1 cellular context compared by ENCODE assay signal in genomic region chr5:134511796-134512660, GRCh38.
TF ChIP-seq lines count a peak whose summit lies in the region.

No MANE protein-coding gene starts in this region.

TF ChIP-seq in HepG2, 621 proteins besides CTCF, POLR2A, EP300 and RAD21 (continued from another document and continues in another):
- no peak for TF ChIP-seq TOPORS (CRISPR knock-in tag; IDR thresholded peaks at IDR 0.05)
- TF ChIP-seq ARID3A (IDR thresholded peaks at IDR 0.05; ENCODE audit: low read depth, low read length), result no peak
- no peak for TF ChIP-seq DNMT3B (CRISPR knock-in tag; conservative IDR thresholded peaks at IDR 0.05)
- no peak for TF ChIP-seq ZNF550 (CRISPR knock-in tag; IDR thresholded peaks at IDR 0.05; ENCODE audit: borderline replicate concordance)
- no peak for TF ChIP-seq ZBTB37 (CRISPR knock-in tag; IDR thresholded peaks at IDR 0.05)
- no peak for TF ChIP-seq JDP2 (CRISPR knock-in tag; IDR thresholded peaks at IDR 0.05; ENCODE audit: borderline replicate concordance)
- no peak for TF ChIP-seq CERS6 (CRISPR knock-in tag; IDR thresholded peaks at IDR 0.05)
- no peak for TF ChIP-seq RARG (CRISPR knock-in tag; IDR thresholded peaks at IDR 0.05; ENCODE audit: low read depth)
- TF ChIP-seq MBD4 (IDR thresholded peaks at IDR 0.05; ENCODE audit: borderline replicate concordance, low read length), result no peak
- TF ChIP-seq TP53 (CRISPR knock-in tag; conservative IDR thresholded peaks at IDR 0.05), result no peak
- no peak for TF ChIP-seq MTF2 (CRISPR knock-in tag; IDR thresholded peaks at IDR 0.05; ENCODE audit: borderline replicate concordance)
- no peak for TF ChIP-seq HHEX (CRISPR knock-in tag; IDR thresholded peaks at IDR 0.05)
- TF ChIP-seq SIN3A (IDR thresholded peaks at IDR 0.05; ENCODE audit: borderline replicate concordance, low read depth, low read length), result no peak
- 0 out of 2 replicates have a peak, but pooled peaks have one; percentile 15 for TF ChIP-seq ZHX2 (IDR thresholded peaks at IDR 0.05; ENCODE audit: low read depth)
- TF ChIP-seq ZHX2 (CRISPR knock-in tag; IDR thresholded peaks at IDR 0.05; ENCODE audit: borderline replicate concordance), result no peak
- no peak for TF ChIP-seq ZNF589 (CRISPR knock-in tag; conservative IDR thresholded peaks at IDR 0.05)
- no peak for TF ChIP-seq ZNF367 (CRISPR knock-in tag; IDR thresholded peaks at IDR 0.05; ENCODE audit: borderline replicate concordance)
- no peak for TF ChIP-seq ZNF251 (CRISPR knock-in tag; IDR thresholded peaks at IDR 0.05)
- TF ChIP-seq ATM (IDR thresholded peaks at IDR 0.05; ENCODE audit: borderline replicate concordance), result no peak
- no peak for TF ChIP-seq ZNF382 (CRISPR knock-in tag; IDR thresholded peaks at IDR 0.05; ENCODE audit: borderline replicate concordance)
- TF ChIP-seq PHF5A (CRISPR knock-in tag; IDR thresholded peaks at IDR 0.05; ENCODE audit: low read depth, unreplicated experiment), result no peak
- no peak for TF ChIP-seq JUND (CRISPR knock-in tag; IDR thresholded peaks at IDR 0.05)
- TF ChIP-seq WIZ (CRISPR knock-in tag; IDR thresholded peaks at IDR 0.05), result no peak
- TF ChIP-seq ZZZ3 (CRISPR knock-in tag; IDR thresholded peaks at IDR 0.05; ENCODE audit: borderline replicate concordance), result no peak
- no peak for TF ChIP-seq RERE (CRISPR knock-in tag; IDR thresholded peaks at IDR 0.05; ENCODE audit: low read depth)
- TF ChIP-seq ATF4 (CRISPR knock-in tag; IDR thresholded peaks at IDR 0.05), result peak in 1 of 2 experiments; percentile 94; a peak in 2 of 4 replicates
- TF ChIP-seq IKZF1 (IDR thresholded peaks at IDR 0.05), result no peak
- TF ChIP-seq AFF4 (CRISPR knock-in tag; IDR thresholded peaks at IDR 0.05), result no peak
- no peak for TF ChIP-seq ZNF709 (CRISPR knock-in tag; IDR thresholded peaks at IDR 0.05)
- no peak for TF ChIP-seq KMT2A (CRISPR knock-in tag; IDR thresholded peaks at IDR 0.05)
- TF ChIP-seq ZNF282 (IDR thresholded peaks at IDR 0.05; ENCODE audit: partially characterized antibody), result no peak
- no peak for TF ChIP-seq SETDB1 (CRISPR knock-in tag; IDR thresholded peaks at IDR 0.05; ENCODE audit: borderline replicate concordance)
- peak; percentile 9; the same call in 1 of the 2 replicates for TF ChIP-seq ZNF839 (CRISPR knock-in tag; IDR thresholded peaks at IDR 0.05; ENCODE audit: borderline replicate concordance)
- no peak for TF ChIP-seq SMARCC2 (IDR thresholded peaks at IDR 0.05)
